ENCODE assay signal across 12 cellular contexts in the genomic region with DNA sequence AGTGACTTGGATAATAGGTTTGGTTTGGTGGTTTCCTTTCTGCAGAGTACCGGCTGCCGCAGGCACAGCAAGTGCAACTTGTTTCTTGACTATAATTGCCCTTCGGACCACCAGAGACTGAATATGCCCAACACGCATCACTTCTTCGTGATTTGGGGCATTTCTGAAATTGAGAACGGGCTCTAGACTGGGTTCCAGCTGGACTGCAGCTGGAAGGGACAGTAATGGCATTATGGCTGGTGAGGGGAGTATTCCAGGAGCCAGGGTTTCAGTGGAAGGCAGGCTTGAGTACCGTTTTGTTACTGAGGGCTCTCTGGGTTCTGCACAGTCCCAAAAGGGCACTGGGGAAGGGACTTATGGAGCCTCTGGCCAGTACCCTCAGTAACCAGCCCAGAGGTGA. TPM values are rescaled to one million over a fixed set of nuclear protein-coding genes. Genes with fewer than 3 reads are reported as not detected.
DNase-seq lines count a peak whose midpoint lies in the region; ATAC-seq, FAIRE-seq and TF ChIP-seq lines count a peak whose summit lies in the region.
"Had no signal": no experiment of that assay in that cellular context is flagged by ENCODE, and none has a peak within 500 bp of the region (broad histone marks: within the 10 kb centered on the region; RNA-seq: fewer than 3 reads in every experiment).

No MANE protein-coding gene starts in this region.

- H3K27me3 Mint-ChIP-seq in CD8-positive, alpha-beta T cell (ENCODE audit: low read depth) = no peaks in the 10 kb centered on the region
- no peaks in the 10 kb centered on the region for H3K27me3 Mint-ChIP-seq in endodermal cell (ENCODE audit: insufficient read depth)
- H3K27me3 Mint-ChIP-seq: naive B cell had no signal

- no peak for TF ChIP-seq CTCF in CD8-positive, alpha-beta T cell (IDR thresholded peaks at IDR 0.05)
- TF ChIP-seq CTCF in Peyer's patch (IDR thresholded peaks at IDR 0.05) (no peak), endodermal cell (conservative IDR thresholded peaks at IDR 0.05) (no peak)

- peaks cover 25% of the 10 kb centered on the region for H3K36me3 Mint-ChIP-seq in CD8-positive, alpha-beta T cell
- H3K36me3 Mint-ChIP-seq in endodermal cell (ENCODE audit: low read depth) = peaks cover 27% of the 10 kb centered on the region

- H3K9me3 ChIP-seq in CD8-positive, alpha-beta T cell (ENCODE audit: low read length) = no peaks in the 10 kb centered on the region
- H3K9me3 ChIP-seq in Peyer's patch (no peaks in the 10 kb centered on the region), endodermal cell (ENCODE audit: control insufficient read depth, low read length) (no peaks in the 10 kb centered on the region), small intestine (ENCODE audit: control insufficient read depth, low read depth) (no peaks in the 10 kb centered on the region), SJCRH30 (replicated peaks) (no peaks in the 10 kb centered on the region)

- intact Hi-C loops in CD8-positive, alpha-beta T cell (cut with DNase I, micrococcal nuclease) = loop anchor here (1.0 to 5.0 kb wide), 5 partner anchors 10 to 73 kb away; a partner anchor contains a TSS

- POLR2A ChIA-PET in CD8-positive, alpha-beta T cell (lab: Charles Lee) = interaction anchor here (0.8 to 2.7 kb wide), 6 partner anchors 20 to 897 kb away, joined by 3 to 33 read pairs (median 6); a partner anchor contains a TSS

- H3K4me3 ChIP-seq in CD8-positive, alpha-beta T cell (ENCODE audit: low read depth, low read length) = no peak overlapping the region
- no peak overlapping the region for H3K4me3 ChIP-seq in Peyer's patch
- H3K4me3 ChIP-seq in endodermal cell (ENCODE audit: low read length) = no peak overlapping the region
- H3K4me3 ChIP-seq in small intestine (ENCODE audit: low read depth in 1 of 2, low read length in 2 of 2) = no peak overlapping the region
- no peak overlapping the region for H3K4me3 ChIP-seq in SJCRH30

- no peak overlapping the region for H3K9ac ChIP-seq in endodermal cell (ENCODE audit: extremely low read depth, low read length, poor library complexity, severe bottlenecking)

- H3K4me1 ChIP-seq in CD8-positive, alpha-beta T cell (ENCODE audit: insufficient read depth, low read length) = peaks cover 41% of the 10 kb centered on the region
- peaks cover 0 to 53% (median 0%) of the 10 kb centered on the region in 4 donors for H3K4me1 ChIP-seq in Peyer's patch
- no peaks in the 10 kb centered on the region for H3K4me1 ChIP-seq in endodermal cell (ENCODE audit: control insufficient read depth, insufficient read depth, low read length)
- H3K4me1 ChIP-seq in small intestine (ENCODE audit: control insufficient read depth in 2 of 2, insufficient read depth in 1 of 2, low read depth in 1 of 2, low read length in 1 of 2) = peaks cover 0 to 2% of the 10 kb centered on the region in 2 donors
- H3K4me1 ChIP-seq in SJCRH30 = no peaks in the 10 kb centered on the region

- no peak for ATAC-seq in CD8-positive, alpha-beta T cell
- no peak for ATAC-seq in HG03442 (IDR thresholded peaks at IDR 0.05; ENCODE audit: unreplicated experiment)

- no peak for TF ChIP-seq POLR2A in Peyer's patch (IDR thresholded peaks at IDR 0.05)

- CTCF ChIA-PET in CD8-positive, alpha-beta T cell (lab: Charles Lee) = interaction anchor here (1.1 to 2.4 kb wide), 8 partner anchors 12 to 105 kb away, joined by 3 to 12 read pairs (median 6); a partner anchor contains a TSS

- H3K27ac Mint-ChIP-seq in CD8-positive, alpha-beta T cell = peak overlapping the region; percentile 90
- peak overlapping the region; percentile 45 for H3K27ac Mint-ChIP-seq in endodermal cell

- 93 to 100% methylated on average over 6 to 7 of the region's 7 CpGs for WGBS in endodermal cell (ENCODE audit: insufficient coverage in 1 of 2, insufficient read length in 1 of 2), 2 experiments
- 67 to 83% (median 79%) methylated on average over 7 of the region's 7 CpGs for WGBS in small intestine, 3 donors

- no peak for FAIRE-seq in small intestine (lab: Jason Lieb, UNC)

- H3K27ac ChIP-seq in CD8-positive, alpha-beta T cell (ENCODE audit: low read depth, low read length) = peak overlapping the region; percentile 43
- H3K27ac ChIP-seq in Peyer's patch (peak overlapping the region; percentile 8 to 71 (median 49)), endodermal cell (ENCODE audit: low read depth, low read length) (no peak overlapping the region), small intestine (ENCODE audit: low read depth in 1 of 2, low read length in 1 of 2) (peak overlapping the region; percentile 24 to 69), SJCRH30 (no peak overlapping the region)

- H3K27me3 ChIP-seq in CD8-positive, alpha-beta T cell (ENCODE audit: insufficient read depth, low read length) = no peaks in the 10 kb centered on the region
- H3K27me3 ChIP-seq in Peyer's patch (no peaks in the 10 kb centered on the region), endodermal cell (ENCODE audit: control insufficient read depth, insufficient read depth, low read length, poor library complexity, severe bottlenecking) (no peaks in the 10 kb centered on the region), small intestine (ENCODE audit: control insufficient read depth in 2 of 2, insufficient read depth in 2 of 2, low read length in 2 of 2) (no peaks in the 10 kb centered on the region), SJCRH30 (no peaks in the 10 kb centered on the region)

- peaks cover 44% of the 10 kb centered on the region for H3K4me1 Mint-ChIP-seq in CD8-positive, alpha-beta T cell (ENCODE audit: low read depth)
- H3K4me1 Mint-ChIP-seq in endodermal cell = peaks cover 3% of the 10 kb centered on the region

- H3K4me3 Mint-ChIP-seq in CD8-positive, alpha-beta T cell = peak overlapping the region; percentile 69
- H3K4me3 Mint-ChIP-seq in endodermal cell = no peak overlapping the region

- no peaks in the 10 kb centered on the region for H3K9me3 Mint-ChIP-seq in CD8-positive, alpha-beta T cell
- no peaks in the 10 kb centered on the region for H3K9me3 Mint-ChIP-seq in endodermal cell
- H3K9me3 Mint-ChIP-seq: naive B cell had no signal

- DNase-seq in CD8-positive, alpha-beta T cell = no peak
- no peak for DNase-seq in Peyer's patch
- peak; percentile 37 for DNase-seq in endodermal cell
- DNase-seq in small intestine = no peak
- no peak for DNase-seq in activated effector memory CD4-positive, alpha-beta T cell treated with Interleukin-2 at 50 U/mL for 16 hours
- DNase-seq in NCI-H1436 (lab: John Stamatoyannopoulos, UW) = no peak
- no peak for DNase-seq in SJCRH30
- DNase-seq: Karpas-422, OCI-M1, T1000 had no signal

- H3K36me3 ChIP-seq in CD8-positive, alpha-beta T cell (ENCODE audit: insufficient read depth, low read length) = no peaks in the 10 kb centered on the region
- H3K36me3 ChIP-seq in Peyer's patch (peaks cover 0 to 14% (median 0%) of the 10 kb centered on the region in 3 donors), endodermal cell (ENCODE audit: control insufficient read depth, insufficient read depth, low read length) (peaks cover 40% of the 10 kb centered on the region), small intestine (ENCODE audit: control insufficient read depth in 2 of 2, insufficient read depth in 2 of 2, low read length in 2 of 2) (no peaks in the 10 kb centered on the region), SJCRH30 (peaks cover 5% of the 10 kb centered on the region)

RNA-seq across cellular contexts. Expression of a gene that starts 40.1 kb away (rescaled TPM):
- total RNA-seq in CD8-positive, alpha-beta T cell = 10 to 100 TPM; 40.5 to 42.9 TPM
- total RNA-seq in Peyer's patch (100 to 1,000 TPM; 111 to 151 (median 117) TPM), endodermal cell (100 to 1,000 TPM; 196 to 204 TPM)
- polyA plus RNA-seq in endodermal cell (2013, experiment 1 of 2) = 192 TPM
- polyA plus RNA-seq in endodermal cell (2013, experiment 2 of 2) = 208 TPM
- polyA plus RNA-seq in small intestine = 100 to 1,000 TPM; 145 to 360 (median 189) TPM
- 117 and 121 TPM in 2 replicates for total RNA-seq in SJCRH30 (2014; rRNA removed; shearing (Covaris generic))

Comparison
In these comparisons a context has a peak if more than half of its experiments do, and no peak if none do; other contexts are left out.
1. H3K27ac ChIP-seq: peak in CD8-positive, alpha-beta T cell (single experiment), Peyer's patch (4 of 4) and small intestine (2 of 2); none in endodermal cell (single experiment) and SJCRH30 (single experiment).